ENCODE assay signal across 1 cellular context in the genomic region with DNA sequence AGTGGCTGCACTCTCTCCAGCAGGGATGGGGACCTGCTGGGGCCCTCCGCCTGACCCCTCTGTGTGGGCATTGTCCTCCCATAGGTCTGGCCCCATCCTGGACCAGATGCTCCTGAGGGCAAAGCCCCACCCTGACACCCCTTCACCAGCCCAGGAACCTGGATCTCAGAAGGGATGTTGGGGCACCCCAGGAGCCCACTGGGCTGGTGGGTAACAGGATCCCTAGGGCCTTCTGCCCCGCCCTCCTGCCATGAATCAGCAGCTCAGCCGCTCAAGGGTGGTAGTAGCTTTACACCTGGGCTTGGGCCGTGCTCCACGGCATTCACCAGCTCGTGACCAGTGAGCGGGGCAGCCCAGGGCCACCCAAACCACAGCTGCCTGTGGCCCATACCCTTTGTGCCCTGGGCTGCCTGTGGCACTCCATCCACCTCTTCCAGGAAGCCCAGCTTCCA.
TF ChIP-seq lines count a peak whose summit lies in the region.

No MANE protein-coding gene starts in this region.

TF ChIP-seq in SK-N-SH, 30 proteins besides CTCF, POLR2A, EP300 and RAD21:
- no peak for TF ChIP-seq FOSL2 (IDR thresholded peaks at IDR 0.05; ENCODE audit: borderline replicate concordance, low read depth)
